8 cellular contexts compared by ENCODE assay signal in the genomic region with DNA sequence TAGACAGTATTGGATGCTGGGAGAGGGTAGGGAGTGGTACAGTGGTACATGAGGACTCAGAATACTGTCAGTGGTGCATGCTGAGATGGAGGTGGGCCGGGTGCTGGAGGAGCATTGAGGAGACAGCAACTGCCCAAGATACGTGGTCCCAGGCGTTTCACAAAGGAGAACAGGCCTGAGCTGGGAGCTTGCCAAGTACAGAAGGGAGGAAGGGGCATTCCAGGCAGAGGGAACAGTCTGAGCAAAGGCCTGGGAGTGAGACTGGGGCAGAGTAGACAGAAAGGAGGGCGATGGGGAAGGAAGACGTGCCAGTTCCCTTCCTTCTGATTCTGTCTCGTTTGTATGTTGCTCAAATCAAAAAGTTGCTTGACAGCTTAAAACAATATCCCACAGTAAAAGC.
"Had no signal": no experiment of that assay in that cellular context is flagged by ENCODE, and none has a peak within 500 bp of the region (broad histone marks: within the 10 kb centered on the region; RNA-seq: fewer than 3 reads in every experiment).

No MANE protein-coding gene starts in this region.

- H3K4me2 ChIP-seq: GM23338 had no signal

- H3K27ac Mint-ChIP-seq: GM23338, HFFc6, IgD-negative memory B cell had no signal

- ATAC-seq: GM23338, HCT116, HepG2 had no signal

- H3K27ac ChIP-seq: HL-60 had no signal

- H3K4me3 ChIP-seq: GM23338, HAP-1 had no signal

- DNase-seq: HFFc6, KBM-7 had no signal

- H3K9me3 Mint-ChIP-seq: GM23338, IgD-negative memory B cell had no signal

- H2AFZ ChIP-seq: GM23338 had no signal

- H3K4me1 ChIP-seq: HAP-1 had no signal

- H3K4me1 Mint-ChIP-seq: GM23338 had no signal

- H3K27me3 Mint-ChIP-seq: IgD-negative memory B cell had no signal

- H3K4me3 Mint-ChIP-seq: GM23338, HFFc6, IgD-negative memory B cell had no signal

- H3K36me3 ChIP-seq: HAP-1 had no signal

- H3K9me3 ChIP-seq: HAP-1 had no signal
